ENCODE assay signal across 34 cellular contexts in genomic region chr10:113985342-113985844, GRCh38. TPM values are rescaled to one million over a fixed set of nuclear protein-coding genes. Genes with fewer than 3 reads are reported as not detected.
"Had no signal": no experiment of that assay in that cellular context is flagged by ENCODE, and none has a peak within 500 bp of the region (broad histone marks: within the 10 kb centered on the region; RNA-seq: fewer than 3 reads in every experiment).

No MANE protein-coding gene starts in this region.

- H3K36me3 ChIP-seq: MG63, SJCRH30 had no signal

- H3K27me3 ChIP-seq: MG63 had no signal

- DNase-seq: activated CD4-positive, alpha-beta memory T cell treated with anti-CD3 and anti-CD28 coated beads for 36 hours; activated CD4-positive, alpha-beta T cell treated with anti-CD3 and anti-CD28 coated beads for 36 hours; activated CD4-positive, alpha-beta T cell treated with anti-CD3 and anti-CD28 coated beads, Interleukin-2, amount 10 ng/mL, durations not matched to agents 7 days and 5 days; activated CD8-positive, alpha-beta memory T cell treated with anti-CD3 and anti-CD28 coated beads, Interleukin-2, amount 50 U/mL, for 4 hours; activated gamma-delta T cell treated with Interleukin-2 at 50 U/mL for 16 hours; activated naive CD4-positive, alpha-beta T cell treated with anti-CD3 and anti-CD28 coated beads for 36 hours; activated naive CD8-positive, alpha-beta T cell treated with anti-CD3 and anti-CD28 coated beads for 36 hours; activated T-cell treated with anti-CD3 and anti-CD28 coated beads for 4 hours; activated T-cell treated with anti-CD3 and anti-CD28 coated beads, Interleukin-2, amount 50 U/mL, for 4 hours; amniotic stem cell; aorta; caudate nucleus; cerebellar nuclear complex; Kasumi-1; KG1; MG63; NCI-H1048; NCI-H1105 treated with DMSO at 0.1 percent for 48 hours; NCI-H1436 treated with DMSO at 0.1 percent for 48 hours; NCI-H1694 treated with DMSO at 0.1 percent for 48 hours; NCI-H2029; NCI-H2171 treated with DMSO at 0.1 percent for 48 hours; NCI-H345; NCI-H524 treated with DMSO at 0.1 percent for 48 hours; SHP77; SJCRH30; SK-N-SH had no signal

- H3K9me2 ChIP-seq: SK-N-SH had no signal

- FAIRE-seq: bronchial epithelial cell, TTC549 had no signal

- H3K9ac ChIP-seq: SK-N-SH had no signal

- H3K27ac ChIP-seq: SJCRH30 had no signal

- H3K4me1 ChIP-seq: SJCRH30 had no signal

- H3K4me3 ChIP-seq: MG63, SJCRH30 had no signal

- ATAC-seq: activated CD4-positive, alpha-beta T cell treated with anti-CD3 and anti-CD28 coated beads for 36 hours; activated CD4-positive, CD25-positive, alpha-beta regulatory T cell treated with anti-CD3 and anti-CD28 coated beads, Interleukin-2, amount 50 U/mL, for 24 hours; activated T-cell treated with anti-CD3 and anti-CD28 coated beads, Interleukin-2, amount 50 U/mL, for 4 hours; Panc1; WTC11 had no signal

- H3K9me3 ChIP-seq: MG63, SJCRH30, SK-N-SH had no signal

- H3K4me2 ChIP-seq: SK-N-SH had no signal

RNA-seq across cellular contexts. Expression of gene ADRB1, which starts 58.3 kb away (rescaled TPM):
- total RNA-seq: activated CD4-positive, alpha-beta memory T cell treated with anti-CD3 and anti-CD28 coated beads for 36 hours; activated CD4-positive, alpha-beta T cell treated with anti-CD3 and anti-CD28 coated beads for 36 hours; activated CD4-positive, alpha-beta T cell treated with anti-CD3 and anti-CD28 coated beads, Interleukin-2, amount 10 ng/mL, durations not matched to agents 7 days and 5 days; activated naive CD4-positive, alpha-beta T cell treated with anti-CD3 and anti-CD28 coated beads for 36 hours; activated T-helper 1 cell treated with anti-CD3 and anti-CD28 coated beads, Interleukin-12 subunit alpha, Interleukin-12 subunit beta, Interleukin-2, Interleukin-4 antibody, amounts not matched to agents 30 ng/mL and 10 ng/mL and 1 ng/mL, durations not matched to agents 14 hours and 24 hours and 36 hours; RPMI7951 had no signal
- polyA plus RNA-seq: aorta, SK-N-SH had no signal
